27 cellular contexts compared by ENCODE assay signal in genomic region chr1:25516686-25517085, GRCh38.
"Had no signal": no experiment of that assay in that cellular context is flagged by ENCODE, and none has a peak within 500 bp of the region (broad histone marks: within the 10 kb centered on the region; RNA-seq: fewer than 3 reads in every experiment).

No MANE protein-coding gene starts in this region.

- H3K4me3 Mint-ChIP-seq: activated CD4-positive, alpha-beta memory T cell treated with anti-CD3 and anti-CD28 coated beads, Interleukin-2, amount 10 ng/mL, durations not matched to agents 7 days and 5 days; activated CD4-positive, alpha-beta T cell treated with anti-CD3 and anti-CD28 coated beads, Interleukin-2, amount 10 ng/mL, durations not matched to agents 7 days and 5 days; activated naive CD4-positive, alpha-beta T cell treated with anti-CD3 and anti-CD28 coated beads, Interleukin-2, amount 10 ng/mL, durations not matched to agents 7 days and 5 days; activated naive CD8-positive, alpha-beta T cell treated with anti-CD3 and anti-CD28 coated beads, Interleukin-2, amount 10 ng/mL, durations not matched to agents 7 days and 5 days; activated T-cell treated with anti-CD3 and anti-CD28 coated beads, Interleukin-2, amount 50 U/mL, for 24 hours; activated T-cell treated with anti-CD3 and anti-CD28 coated beads, Interleukin-2, amount 50 U/mL, for 72 hours; brain; central memory CD8-positive, alpha-beta T cell; effector memory CD8-positive, alpha-beta T cell had no signal

- H3K27ac ChIP-seq: ascending aorta, breast epithelium, cardiac muscle cell, epithelial cell of prostate, esophagus squamous epithelium had no signal

- DNase-seq: activated CD4-positive, alpha-beta memory T cell treated with anti-CD3 and anti-CD28 coated beads, Interleukin-2, amount 10 ng/mL, durations not matched to agents 7 days and 5 days; activated CD4-positive, alpha-beta T cell treated with anti-CD3 and anti-CD28 coated beads for 1 hour; activated CD4-positive, alpha-beta T cell treated with anti-CD3 and anti-CD28 coated beads for 4 hours; activated CD4-positive, alpha-beta T cell treated with anti-CD3 and anti-CD28 coated beads, Interleukin-2, amount 10 ng/mL, durations not matched to agents 7 days and 5 days; activated CD4-positive, alpha-beta T cell treated with anti-CD3 and anti-CD28 coated beads, Interleukin-2, amount 50 U/mL, for 4 hours; activated CD8-positive, alpha-beta memory T cell treated with anti-CD3 and anti-CD28 coated beads, Interleukin-2, amount 50 U/mL, for 48 hours; activated gamma-delta T cell; activated naive CD4-positive, alpha-beta T cell; activated naive CD4-positive, alpha-beta T cell treated with anti-CD3 and anti-CD28 coated beads, Interleukin-2, amount 10 ng/mL, durations not matched to agents 7 days and 5 days; activated T-cell treated with anti-CD3 and anti-CD28 coated beads for 4 hours; activated T-cell treated with anti-CD3 and anti-CD28 coated beads, Interleukin-2, amount 50 U/mL, for 24 hours; activated T-cell treated with anti-CD3 and anti-CD28 coated beads, Interleukin-2, amount 50 U/mL, for 72 hours; cortex of kidney; dermis blood vessel endothelial cell; effector CD4-positive, alpha-beta T cell; effector memory CD8-positive, alpha-beta T cell; esophagus squamous epithelium; head of caudate nucleus; T-helper 2 cell had no signal

- H3K9me3 ChIP-seq: ascending aorta, breast epithelium, esophagus squamous epithelium had no signal

- H3K9me3 Mint-ChIP-seq: activated CD4-positive, alpha-beta memory T cell treated with anti-CD3 and anti-CD28 coated beads, Interleukin-2, amount 10 ng/mL, durations not matched to agents 7 days and 5 days; activated naive CD4-positive, alpha-beta T cell treated with anti-CD3 and anti-CD28 coated beads, Interleukin-2, amount 10 ng/mL, durations not matched to agents 7 days and 5 days; activated naive CD4-positive, alpha-beta T cell treated with anti-CD3 and anti-CD28 coated beads, Interleukin-2, amount 50 U/mL, for 72 hours; activated naive CD8-positive, alpha-beta T cell treated with anti-CD3 and anti-CD28 coated beads, Interleukin-2, amount 10 ng/mL, durations not matched to agents 7 days and 5 days; activated T-cell treated with anti-CD3 and anti-CD28 coated beads, Interleukin-2, amount 50 U/mL, for 24 hours; central memory CD8-positive, alpha-beta T cell; effector memory CD8-positive, alpha-beta T cell had no signal

- ATAC-seq: activated naive CD4-positive, alpha-beta T cell treated with anti-CD3 and anti-CD28 coated beads, Interleukin-2, amount 50 U/mL, for 72 hours; activated T-cell treated with anti-CD3 and anti-CD28 coated beads, Interleukin-2, amount 50 U/mL, for 72 hours; effector memory CD8-positive, alpha-beta T cell had no signal

- H3K36me3 ChIP-seq: ascending aorta, breast epithelium, cardiac muscle cell, esophagus squamous epithelium had no signal

- H3K27me3 Mint-ChIP-seq: activated naive CD8-positive, alpha-beta T cell treated with anti-CD3 and anti-CD28 coated beads, Interleukin-2, amount 10 ng/mL, durations not matched to agents 7 days and 5 days; activated T-cell treated with anti-CD3 and anti-CD28 coated beads, Interleukin-2, amount 50 U/mL, for 24 hours; central memory CD8-positive, alpha-beta T cell; effector memory CD8-positive, alpha-beta T cell had no signal

- H3K27me3 ChIP-seq: ascending aorta, breast epithelium, cardiac muscle cell, esophagus squamous epithelium had no signal

- H3K4me1 Mint-ChIP-seq: brain had no signal

- H3K36me3 Mint-ChIP-seq: activated naive CD4-positive, alpha-beta T cell treated with anti-CD3 and anti-CD28 coated beads, Interleukin-2, amount 10 ng/mL, durations not matched to agents 7 days and 5 days; activated naive CD4-positive, alpha-beta T cell treated with anti-CD3 and anti-CD28 coated beads, Interleukin-2, amount 50 U/mL, for 72 hours; activated naive CD8-positive, alpha-beta T cell treated with anti-CD3 and anti-CD28 coated beads, Interleukin-2, amount 10 ng/mL, durations not matched to agents 7 days and 5 days; brain had no signal

- H3K4me1 ChIP-seq: ascending aorta, breast epithelium, esophagus squamous epithelium had no signal

- H3K4me3 ChIP-seq: ascending aorta, breast epithelium, cardiac muscle cell, esophagus squamous epithelium had no signal

- H3K27ac Mint-ChIP-seq: activated CD4-positive, alpha-beta memory T cell treated with anti-CD3 and anti-CD28 coated beads, Interleukin-2, amount 10 ng/mL, durations not matched to agents 7 days and 5 days; activated CD4-positive, alpha-beta T cell treated with anti-CD3 and anti-CD28 coated beads, Interleukin-2, amount 10 ng/mL, durations not matched to agents 7 days and 5 days; activated naive CD4-positive, alpha-beta T cell treated with anti-CD3 and anti-CD28 coated beads, Interleukin-2, amount 10 ng/mL, durations not matched to agents 7 days and 5 days; activated naive CD4-positive, alpha-beta T cell treated with anti-CD3 and anti-CD28 coated beads, Interleukin-2, amount 50 U/mL, for 72 hours; activated naive CD8-positive, alpha-beta T cell treated with anti-CD3 and anti-CD28 coated beads, Interleukin-2, amount 10 ng/mL, durations not matched to agents 7 days and 5 days; activated T-cell treated with anti-CD3 and anti-CD28 coated beads, Interleukin-2, amount 50 U/mL, for 24 hours; activated T-cell treated with anti-CD3 and anti-CD28 coated beads, Interleukin-2, amount 50 U/mL, for 72 hours; brain; effector memory CD8-positive, alpha-beta T cell had no signal
